In genomic region chr6:167546611-167547327, GRCh38 we compare ENCODE assay signal across 23 cellular contexts.
DNase-seq lines count a peak whose midpoint lies in the region; ATAC-seq, FAIRE-seq and TF ChIP-seq lines count a peak whose summit lies in the region.
"Had no signal": no experiment of that assay in that cellular context is flagged by ENCODE, and none has a peak within 500 bp of the region (broad histone marks: within the 10 kb centered on the region; RNA-seq: fewer than 3 reads in every experiment).

No MANE protein-coding gene starts in this region.

- ATAC-seq in gastrocnemius medialis (no peak), GM21515 (IDR thresholded peaks at IDR 0.05; ENCODE audit: unreplicated experiment) (no peak), omental fat pad (ENCODE audit: low FRiP score) (no peak)
- ATAC-seq: activated naive CD4-positive, alpha-beta T cell treated with anti-CD3 and anti-CD28 coated beads, Interleukin-2, amount 50 U/mL, for 72 hours; GM12878; Right ventricle myocardium inferior; sciatic nerve had no signal

- no peak for TF ChIP-seq CTCF in BE2C (IDR thresholded peaks at IDR 0.05; ENCODE audit: low read depth, low read length)
- no peak for TF ChIP-seq CTCF in gastrocnemius medialis (IDR thresholded peaks at IDR 0.05 in 4 of 5, conservative IDR thresholded peaks at IDR 0.05 in 1 of 5)
- TF ChIP-seq CTCF in omental fat pad (IDR thresholded peaks at IDR 0.05), result no peak

- H3K4me1 ChIP-seq in BE2C (no peaks in the 10 kb centered on the region), gastrocnemius medialis (peaks cover 12 to 28% of the 10 kb centered on the region in 2 donors)

- intact Hi-C loops in posterior vena cava (cut with DNase I) (no loop called here), gastrocnemius medialis (cut with DNase I; ENCODE audit: low total_unique reads) (no loop called here)

- H3K9me3 ChIP-seq in BE2C, result no peaks in the 10 kb centered on the region
- H3K9me3 ChIP-seq in gastrocnemius medialis, result no peaks in the 10 kb centered on the region
- H3K9me3 ChIP-seq: stomach had no signal

- FAIRE-seq in RCC 7860 (lab: Jason Lieb, UNC), result no peak
- FAIRE-seq: GM12878 had no signal

- H3K27me3 ChIP-seq in BE2C (no peaks in the 10 kb centered on the region), gastrocnemius medialis (no peaks in the 10 kb centered on the region)
- H3K27me3 ChIP-seq: stomach, tibial nerve had no signal

- no peak for TF ChIP-seq POLR2A in gastrocnemius medialis (IDR thresholded peaks at IDR 0.05)

- H3K27ac ChIP-seq in gastrocnemius medialis, result no peak overlapping the region
- H3K27ac ChIP-seq: stomach had no signal

- DNase-seq in Caki2 (ENCODE audit: low read depth) (peak; percentile 80), RCC 7860 (ENCODE audit: low spot score) (peak; percentile 74), left kidney (ENCODE audit: low read depth, low spot score) (peak; percentile 65), posterior vena cava (ENCODE audit: low spot score) (peak; percentile 73), BE2C (no peak), gastrocnemius medialis (no peak), omental fat pad (ENCODE audit: low spot score) (no peak)
- DNase-seq: activated CD4-positive, alpha-beta T cell treated with anti-CD3 and anti-CD28 coated beads, Interleukin-2, amount 50 U/mL, for 48 hours; activated CD8-positive, alpha-beta memory T cell treated with anti-CD3 and anti-CD28 coated beads, Interleukin-2, amount 50 U/mL, for 48 hours; anterior cingulate cortex; mesendoderm; NCI-H1105 treated with DMSO at 0.1 percent for 48 hours; NCI-H2029 treated with DMSO at 0.1 percent for 48 hours; NCI-H226; OCI-M1; stomach; T-helper 9 cell had no signal

- in situ Hi-C loops in Caki2 (cut with HindIII; ENCODE audit: low pct_unique_long_range_greater_than_20kb, low sequenced_read_pairs) (no loop called here), gastrocnemius medialis (cut with MboI; ENCODE audit: low sequenced_read_pairs in 4 of 4) (no loop called here)

- H3K36me3 ChIP-seq in BE2C (no peaks in the 10 kb centered on the region), gastrocnemius medialis (no peaks in the 10 kb centered on the region)
- H3K36me3 ChIP-seq: stomach, tibial nerve had no signal

- H3K4me3 ChIP-seq in BE2C (ENCODE audit: low read depth, low read length) (no peak overlapping the region), gastrocnemius medialis (no peak overlapping the region)
- H3K4me3 ChIP-seq: GM12878, stomach, tibial nerve had no signal

Comparison
In these comparisons a context has a peak if more than half of its experiments do, and no peak if none do; other contexts are left out.
1. DNase-seq: peak in Caki2 (single experiment), RCC 7860 (single experiment), left kidney (single experiment) and posterior vena cava (single experiment); none in BE2C (single experiment), gastrocnemius medialis (0 of 2) and omental fat pad (single experiment).